In the genomic region with DNA sequence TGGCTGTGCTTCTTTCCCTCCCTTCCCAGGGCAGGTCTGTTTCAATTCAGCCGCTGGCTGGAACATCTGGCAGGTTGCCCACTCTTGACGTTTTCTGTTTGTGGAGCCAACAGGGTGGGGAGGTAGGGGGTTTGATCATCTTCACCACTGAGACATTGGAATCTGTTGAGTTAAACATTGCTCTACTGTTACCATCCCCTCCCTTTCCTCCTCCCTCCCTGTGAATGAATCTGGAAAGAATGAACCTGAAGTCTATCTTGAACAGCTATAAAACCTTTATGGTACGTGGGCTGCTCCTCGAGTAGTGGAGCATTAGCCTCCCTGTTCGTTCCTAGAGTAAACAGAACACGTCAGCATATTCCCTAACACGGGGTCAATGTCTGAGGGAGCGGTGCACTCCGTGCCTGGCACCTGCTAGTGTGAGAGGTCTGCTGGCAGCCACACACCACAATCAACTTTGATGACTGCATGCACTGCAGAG, we compare ENCODE assay signal across 9 cellular contexts.
DNase-seq lines count a peak whose midpoint lies in the region; ATAC-seq, FAIRE-seq and TF ChIP-seq lines count a peak whose summit lies in the region.
"Had no signal": no experiment of that assay in that cellular context is flagged by ENCODE, and none has a peak within 500 bp of the region (broad histone marks: within the 10 kb centered on the region; RNA-seq: fewer than 3 reads in every experiment).

No MANE protein-coding gene starts in this region.

- POLR2A ChIA-PET in BJ (lab: Charles Lee): no interaction called here
- POLR2A ChIA-PET in activated CD4-positive, alpha-beta memory T cell treated with anti-CD3 and anti-CD28 coated beads for 36 hours (lab: Charles Lee): no interaction called here

- H3K9me3 Mint-ChIP-seq in activated CD4-positive, alpha-beta memory T cell treated with anti-CD3 and anti-CD28 coated beads for 36 hours: no peaks in the 10 kb centered on the region

- peaks cover 33 to 38% of the 10 kb centered on the region in 2 donors for H3K4me1 ChIP-seq in mucosa of rectum (ENCODE audit: control insufficient read depth in 2 of 2, insufficient read depth in 2 of 2, low read length in 2 of 2)

- peaks cover 3% of the 10 kb centered on the region for H3K27me3 Mint-ChIP-seq in activated CD4-positive, alpha-beta memory T cell treated with anti-CD3 and anti-CD28 coated beads for 36 hours

- no peak for TF ChIP-seq CTCF in BJ (IDR thresholded peaks at IDR 0.05; ENCODE audit: insufficient read depth, low read depth, low read length)

- DNase-seq in BJ (ENCODE audit: low read depth) (peak; percentile 79), NCI-H2196 (lab: John Stamatoyannopoulos, UW; ENCODE audit: unreplicated experiment) (peak; percentile 47), NAMALWA (ENCODE audit: low spot score) (no peak)
- no peak for DNase-seq in activated CD4-positive, alpha-beta memory T cell treated with anti-CD3 and anti-CD28 coated beads for 36 hours
- no peak for DNase-seq in effector CD8-positive, alpha-beta T cell (lab: John Stamatoyannopoulos, UW)
- DNase-seq: GF-D8 had no signal

- H3K4me3 ChIP-seq in BJ (ENCODE audit: low read depth, low read length): no peak overlapping the region
- H3K4me3 ChIP-seq in mucosa of rectum (ENCODE audit: low read length in 2 of 2): peak overlapping the region in 1 of 2 donors; percentile 35

- no peaks in the 10 kb centered on the region for H3K9me3 ChIP-seq in mucosa of rectum (ENCODE audit: control insufficient read depth in 2 of 2, low read length in 2 of 2)

- peak overlapping the region in 1 of 2 donors; percentile 44 for H3K9ac ChIP-seq in mucosa of rectum (ENCODE audit: low read depth in 1 of 2, low read length in 2 of 2)

- no peaks in the 10 kb centered on the region for H3K36me3 Mint-ChIP-seq in activated CD4-positive, alpha-beta memory T cell treated with anti-CD3 and anti-CD28 coated beads for 36 hours

- no peak overlapping the region for H3K27ac Mint-ChIP-seq in activated CD4-positive, alpha-beta memory T cell treated with anti-CD3 and anti-CD28 coated beads for 36 hours

- H3K27ac ChIP-seq in mucosa of rectum (ENCODE audit: low read depth in 2 of 2, low read length in 2 of 2): peak overlapping the region; percentile 87

- no peaks in the 10 kb centered on the region for H3K4me1 Mint-ChIP-seq in activated CD4-positive, alpha-beta memory T cell treated with anti-CD3 and anti-CD28 coated beads for 36 hours (ENCODE audit: low read depth)

- CTCF ChIA-PET in BJ (lab: Yijun Ruan, JAX): no interaction called here
- CTCF ChIA-PET in activated CD4-positive, alpha-beta memory T cell treated with anti-CD3 and anti-CD28 coated beads for 36 hours (lab: Charles Lee): no interaction called here

- H3K27me3 ChIP-seq in BJ (ENCODE audit: control insufficient read depth, insufficient read depth, low read length) (peaks cover 1% of the 10 kb centered on the region; the same call in 1 of the 2 replicates), mucosa of rectum (ENCODE audit: control insufficient read depth in 2 of 2, insufficient read depth in 2 of 2, low read length in 2 of 2) (no peaks in the 10 kb centered on the region)

- H3K4me3 Mint-ChIP-seq in activated CD4-positive, alpha-beta memory T cell treated with anti-CD3 and anti-CD28 coated beads for 36 hours: no peak overlapping the region

- ATAC-seq in HG03354 (IDR thresholded peaks at IDR 0.05; ENCODE audit: poor library complexity, severe bottlenecking, unreplicated experiment): no peak

- intact Hi-C loops in activated CD4-positive, alpha-beta memory T cell treated with anti-CD3 and anti-CD28 coated beads for 36 hours (cut with micrococcal nuclease): no loop called here

- FAIRE-seq in endometrium (lab: Jason Lieb, UNC): peak; percentile 93

- H3K36me3 ChIP-seq in BJ (ENCODE audit: control insufficient read depth, insufficient read depth, low read length) (no peaks in the 10 kb centered on the region), mucosa of rectum (ENCODE audit: control insufficient read depth in 2 of 2, insufficient read depth in 2 of 2, low read length in 2 of 2) (no peaks in the 10 kb centered on the region)

Comparison
In these comparisons a context has a peak if more than half of its experiments do, and no peak if none do; other contexts are left out.
1. DNase-seq: peak in BJ (single experiment) and NCI-H2196 (single experiment); none in NAMALWA (single experiment), activated CD4-positive, alpha-beta memory T cell treated with anti-CD3 and anti-CD28 coated beads for 36 hours (single experiment) and effector CD8-positive, alpha-beta T cell (single experiment).